25 cellular contexts compared by ENCODE assay signal in genomic region chr5:617896-618295, GRCh38.
"Had no signal": no experiment of that assay in that cellular context is flagged by ENCODE, and none has a peak within 500 bp of the region (broad histone marks: within the 10 kb centered on the region; RNA-seq: fewer than 3 reads in every experiment).

No MANE protein-coding gene starts in this region.

- H3K27ac ChIP-seq: brain microvascular endothelial cell, cardiac muscle cell, Peyer's patch, RWPE1, SJSA1 had no signal

- H3K4me1 ChIP-seq: SJSA1 had no signal

- H3K4me3 ChIP-seq: cardiac muscle cell, Peyer's patch, SJSA1 had no signal

- ATAC-seq: activated CD8-positive, alpha-beta T cell treated with anti-CD3 and anti-CD28 coated beads, Interleukin-2, amount 10 ng/mL, durations not matched to agents 7 days and 5 days; activated T-helper 17 cell treated with anti-CD3 and anti-CD28 coated beads, Interleukin-2, amount 50 U/mL, for 72 hours; SK-N-SH treated with all-trans-retinoic acid at 6 μM for 48 hours had no signal

- H3K27me3 ChIP-seq: brain microvascular endothelial cell, cardiac muscle cell, Peyer's patch, SJSA1 had no signal

- H3K36me3 ChIP-seq: brain microvascular endothelial cell had no signal

- DNase-seq: activated B cell treated with CpG ODN at 0.5 μM for 24 hours; activated CD4-positive, alpha-beta T cell treated with anti-CD3 and anti-CD28 coated beads for 1 hour; activated CD4-positive, alpha-beta T cell treated with anti-CD3 and anti-CD28 coated beads, Interleukin-2, amount 10 ng/mL, durations not matched to agents 7 days and 5 days; activated CD8-positive, alpha-beta T cell treated with anti-CD3 and anti-CD28 coated beads, Interleukin-2, amount 10 ng/mL, durations not matched to agents 7 days and 5 days; activated gamma-delta T cell treated with Interleukin-2 at 50 U/mL for 16 hours; activated naive CD8-positive, alpha-beta T cell treated with anti-CD3 and anti-CD28 coated beads for 36 hours; activated T-cell treated with anti-CD3 and anti-CD28 coated beads, Interleukin-2, amount 50 U/mL, for 48 hours; brain microvascular endothelial cell; IMR-90; Kasumi-1; KBM-7; NCI-H1105 treated with DMSO at 0.1 percent for 48 hours; NCI-H1436 treated with DMSO at 0.1 percent for 48 hours; NCI-H187 treated with DMSO at 0.1 percent for 48 hours; NCI-H2081 treated with DMSO at 0.1 percent for 48 hours; NCI-H446; NCI-H524; SHP77; SW 1271 had no signal

- H3K9me3 ChIP-seq: Peyer's patch, SJSA1 had no signal
